In genomic region chr11:824942-825341, GRCh38 we compare ENCODE assay signal across 19 cellular contexts. TPM values are rescaled to one million over a fixed set of nuclear protein-coding genes. Genes with fewer than 3 reads are reported as not detected.
DNase-seq lines count a peak whose midpoint lies in the region; ATAC-seq and TF ChIP-seq lines count a peak whose summit lies in the region.
"Had no signal": no experiment of that assay in that cellular context is flagged by ENCODE, and none has a peak within 500 bp of the region (broad histone marks: within the 10 kb centered on the region; RNA-seq: fewer than 3 reads in every experiment).

No MANE protein-coding gene starts in this region.

- no peaks in the 10 kb centered on the region for H3K9me3 Mint-ChIP-seq in activated naive CD4-positive, alpha-beta T cell treated with anti-CD3 and anti-CD28 coated beads, Interleukin-2, amount 10 ng/mL, durations not matched to agents 7 days and 5 days
- H3K9me3 Mint-ChIP-seq: activated T-cell treated with anti-CD3 and anti-CD28 coated beads, Interleukin-2, amount 50 U/mL, for 72 hours; H9; IgD-negative memory B cell had no signal

- H3K4me3 ChIP-seq in adipocyte (ENCODE audit: low read length) (no peak overlapping the region), psoas muscle (no peak overlapping the region), MG63 (no peak overlapping the region)
- H3K4me3 ChIP-seq: coronary artery, upper lobe of left lung had no signal

- H3K36me3 ChIP-seq in adipocyte (ENCODE audit: control insufficient read depth, insufficient read depth, low read length, severe bottlenecking): peaks cover 58% of the 10 kb centered on the region
- peaks cover 0 to 43% of the 10 kb centered on the region in 2 donors for H3K36me3 ChIP-seq in psoas muscle (ENCODE audit: insufficient read depth in 1 of 2, low read depth in 1 of 2)
- peaks cover 25% of the 10 kb centered on the region for H3K36me3 ChIP-seq in MG63

- DNase-seq in NCI-H1417 (lab: John Stamatoyannopoulos, UW) (peak; percentile 64 to 71 (median 65)), NCI-H1417 treated with DMSO at 0.1 percent for 48 hours (lab: John Stamatoyannopoulos, UW) (no peak), HT-29 (ENCODE audit: low spot score) (peak; percentile 54), adipocyte (ENCODE audit: low read depth) (no peak), psoas muscle (no peak), MG63 (no peak), NCI-H524 (lab: John Stamatoyannopoulos, UW) (no peak)
- no peak for DNase-seq in activated naive CD4-positive, alpha-beta T cell treated with anti-CD3 and anti-CD28 coated beads, Interleukin-2, amount 10 ng/mL, durations not matched to agents 7 days and 5 days
- DNase-seq: activated T-cell treated with anti-CD3 and anti-CD28 coated beads, Interleukin-2, amount 50 U/mL, for 72 hours; H9; naive thymus-derived CD4-positive, alpha-beta T cell; stimulated activated naive CD8-positive, alpha-beta T cell treated with anti-CD3 and anti-CD28 coated beads, Interleukin-15, Interleukin-2, amounts not matched to agents 100 U/mL and 50 U/mL, for 24 hours; T1000 had no signal

- H3K27me3 ChIP-seq in adipocyte (replicated peaks; ENCODE audit: control insufficient read depth, insufficient read depth, low read length) (no peaks in the 10 kb centered on the region), psoas muscle (ENCODE audit: insufficient read depth in 3 of 3, low read length in 2 of 3) (peaks cover 0 to 30% (median 9%) of the 10 kb centered on the region in 3 donors), MG63 (no peaks in the 10 kb centered on the region)
- H3K27me3 ChIP-seq: upper lobe of left lung had no signal

- peak overlapping the region; percentile 2 for H3K27ac ChIP-seq in psoas muscle
- H3K27ac ChIP-seq: coronary artery, HL-60 had no signal

- TF ChIP-seq CTCF in psoas muscle (IDR thresholded peaks at IDR 0.05): no peak

- CTCF ChIA-PET in activated naive CD4-positive, alpha-beta T cell treated with anti-CD3 and anti-CD28 coated beads, Interleukin-2, amount 10 ng/mL, durations not matched to agents 7 days and 5 days (lab: Charles Lee): no interaction called here

- H3K4me1 ChIP-seq in adipocyte (ENCODE audit: control insufficient read depth, insufficient read depth, low read length) (peaks cover 39% of the 10 kb centered on the region), psoas muscle (peaks cover 53% of the 10 kb centered on the region)

- H3K27me3 Mint-ChIP-seq in activated naive CD4-positive, alpha-beta T cell treated with anti-CD3 and anti-CD28 coated beads, Interleukin-2, amount 10 ng/mL, durations not matched to agents 7 days and 5 days: peaks cover 27% of the 10 kb centered on the region

- H3K36me3 Mint-ChIP-seq in activated naive CD4-positive, alpha-beta T cell treated with anti-CD3 and anti-CD28 coated beads, Interleukin-2, amount 10 ng/mL, durations not matched to agents 7 days and 5 days: peaks cover 13% of the 10 kb centered on the region
- H3K36me3 Mint-ChIP-seq: activated naive CD8-positive, alpha-beta T cell had no signal

- intact Hi-C loops in psoas muscle (cut with DNase I): no loop called here

- no peak for ATAC-seq in psoas muscle
- ATAC-seq: activated CD4-positive, CD25-positive, alpha-beta regulatory T cell treated with anti-CD3 and anti-CD28 coated beads, Interleukin-2, amount 50 U/mL, for 24 hours; activated T-cell treated with anti-CD3 and anti-CD28 coated beads, Interleukin-2, amount 50 U/mL, for 72 hours; naive thymus-derived CD4-positive, alpha-beta T cell; stimulated activated naive CD8-positive, alpha-beta T cell treated with anti-CD3 and anti-CD28 coated beads, Interleukin-15, Interleukin-2, amounts not matched to agents 100 U/mL and 50 U/mL, for 24 hours had no signal

- peaks cover 46% of the 10 kb centered on the region for H3K4me1 Mint-ChIP-seq in activated naive CD4-positive, alpha-beta T cell treated with anti-CD3 and anti-CD28 coated beads, Interleukin-2, amount 10 ng/mL, durations not matched to agents 7 days and 5 days

- H3K4me3 Mint-ChIP-seq in activated naive CD4-positive, alpha-beta T cell treated with anti-CD3 and anti-CD28 coated beads, Interleukin-2, amount 10 ng/mL, durations not matched to agents 7 days and 5 days: no peak overlapping the region
- H3K4me3 Mint-ChIP-seq: activated naive CD8-positive, alpha-beta T cell; activated T-cell treated with anti-CD3 and anti-CD28 coated beads, Interleukin-2, amount 50 U/mL, for 72 hours had no signal

- no peaks in the 10 kb centered on the region for H3K9me3 ChIP-seq in adipocyte (ENCODE audit: control insufficient read depth, low read length)
- H3K9me3 ChIP-seq in psoas muscle: no peaks in the 10 kb centered on the region
- no peaks in the 10 kb centered on the region for H3K9me3 ChIP-seq in MG63
- H3K9me3 ChIP-seq: upper lobe of left lung had no signal

- H3K9ac ChIP-seq in adipocyte (ENCODE audit: low read length): peak overlapping the region; percentile 20

- WGBS in psoas muscle, 3 donors: 65 to 77% (median 67%) methylated on average over 11 of the region's 11 CpGs

- no peak overlapping the region for H3K27ac Mint-ChIP-seq in activated naive CD4-positive, alpha-beta T cell treated with anti-CD3 and anti-CD28 coated beads, Interleukin-2, amount 10 ng/mL, durations not matched to agents 7 days and 5 days
- H3K27ac Mint-ChIP-seq: activated naive CD8-positive, alpha-beta T cell; activated T-cell treated with anti-CD3 and anti-CD28 coated beads, Interleukin-2, amount 50 U/mL, for 72 hours; H9; IgD-negative memory B cell; naive thymus-derived CD4-positive, alpha-beta T cell had no signal

RNA-seq across cellular contexts. Expression of gene CRACR2B, which starts 2.8 kb away (rescaled TPM):
- 204 and 225 TPM in 2 replicates for total RNA-seq in HT-29 (2014; rRNA removed; shearing (Covaris generic))
- total RNA-seq in psoas muscle: 1 to 10 TPM; 2.4 to 8.9 (median 4.1) TPM
- 1 to 10 TPM; 1.9 to 6.4 (median 2.8) TPM for polyA plus RNA-seq in psoas muscle
- total RNA-seq in MG63 (2014; rRNA removed; shearing (Covaris generic); ENCODE audit: low replicate concordance): not detected in 2 replicates
- polyA plus RNA-seq: naive thymus-derived CD4-positive, alpha-beta T cell had no signal

RNA-seq across cellular contexts. Expression of gene PNPLA2, which starts 6.2 kb away (rescaled TPM):
- total RNA-seq in HT-29 (2014; rRNA removed; shearing (Covaris generic)): 174 and 202 TPM in 2 replicates
- total RNA-seq in psoas muscle: 100 to 1,000 TPM; 125 to 247 (median 175) TPM
- 10 to 100 TPM; 64.8 to 87.9 (median 83.8) TPM for polyA plus RNA-seq in psoas muscle
- total RNA-seq in MG63 (2014; rRNA removed; shearing (Covaris generic); ENCODE audit: low replicate concordance): 4.2 and 12.4 TPM in 2 replicates

RNA-seq across cellular contexts. Expression of gene CD151, which starts 7.8 kb away (rescaled TPM):
- 916 and 940 TPM in 2 replicates for total RNA-seq in HT-29 (2014; rRNA removed; shearing (Covaris generic))
- total RNA-seq in psoas muscle: 100 to 1,000 TPM; 149 to 175 (median 161) TPM
- 100 to 1,000 TPM; 158 to 358 (median 224) TPM for polyA plus RNA-seq in psoas muscle
- total RNA-seq in MG63 (2014; rRNA removed; shearing (Covaris generic); ENCODE audit: low replicate concordance): 1,173 and 1,451 TPM in 2 replicates

RNA-seq across cellular contexts. Expression of gene RPLP2, which starts 15.2 kb away (rescaled TPM):
- 1,913 and 1,915 TPM in 2 replicates for total RNA-seq in HT-29 (2014; rRNA removed; shearing (Covaris generic))
- 1,000 to 10,000 TPM; 1,082 to 1,565 (median 1,354) TPM for total RNA-seq in psoas muscle
- 1,000 to 10,000 TPM in 1 of 3 donors, 100 to 1,000 TPM in 2; 779 to 1,781 (median 798) TPM for polyA plus RNA-seq in psoas muscle
- total RNA-seq in MG63 (2014; rRNA removed; shearing (Covaris generic); ENCODE audit: low replicate concordance): 770 and 1,105 TPM in 2 replicates

RNA-seq across cellular contexts. Expression of gene POLR2L, which starts 17.4 kb away (rescaled TPM):
- 1,254 and 1,310 TPM in 2 replicates for total RNA-seq in HT-29 (2014; rRNA removed; shearing (Covaris generic))
- 100 to 1,000 TPM; 113 to 205 (median 156) TPM for total RNA-seq in psoas muscle
- 100 to 1,000 TPM; 114 to 178 (median 176) TPM for polyA plus RNA-seq in psoas muscle
- total RNA-seq in MG63 (2014; rRNA removed; shearing (Covaris generic); ENCODE audit: low replicate concordance): 9.7 and 190 TPM in 2 replicates

Comparison
In these comparisons a context has a peak if more than half of its experiments do, and no peak if none do; other contexts are left out.
1. DNase-seq: peak in NCI-H1417 (3 of 3) and HT-29 (single experiment); none in NCI-H1417 treated with DMSO at 0.1 percent for 48 hours (single experiment), adipocyte (single experiment), psoas muscle (0 of 2), activated naive CD4-positive, alpha-beta T cell treated with anti-CD3 and anti-CD28 coated beads, Interleukin-2, amount 10 ng/mL, durations not matched to agents 7 days and 5 days (single experiment), MG63 (single experiment) and NCI-H524 (0 of 2).
2. RNA of gene CRACR2B, which starts 2.8 kb away (total RNA-seq): 204 to 225 TPM in HT-29; 2.4 to 8.9 TPM in psoas muscle and not detected in MG63; every median in the first group is over 10 times any median in the second.